Comparison of ENCODE assay signal across 37 cellular contexts in the genomic region with DNA sequence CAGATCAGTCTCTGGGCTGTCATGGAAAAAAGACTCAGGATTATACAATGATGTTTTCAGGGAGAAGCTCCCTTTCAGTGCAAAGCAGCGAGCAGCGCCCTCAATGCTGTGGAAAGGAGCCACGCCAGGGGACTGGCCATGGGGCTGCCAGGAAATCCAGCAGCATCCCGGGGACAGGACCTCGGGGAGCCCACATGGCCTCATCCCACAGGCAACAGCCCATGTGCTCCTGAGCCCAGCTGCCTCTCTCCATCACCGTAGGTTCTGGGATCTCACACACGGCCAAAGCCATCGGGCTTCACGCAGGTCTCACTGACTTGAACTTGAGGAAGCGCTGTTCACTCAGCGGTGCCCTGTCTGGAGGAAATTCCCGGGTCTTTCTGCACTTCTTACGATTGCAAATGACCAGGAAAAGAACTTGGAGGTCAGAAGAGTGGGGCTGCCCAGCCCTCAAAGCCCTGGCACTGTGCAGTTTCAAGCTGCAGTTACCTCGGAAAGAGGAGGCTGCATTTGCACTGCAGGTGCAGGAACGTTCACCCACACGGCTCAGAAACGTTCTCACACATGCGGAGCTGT.
"Had no signal": no experiment of that assay in that cellular context is flagged by ENCODE, and none has a peak within 500 bp of the region (broad histone marks: within the 10 kb centered on the region; RNA-seq: fewer than 3 reads in every experiment).

No MANE protein-coding gene starts in this region.

- H3K4me3 ChIP-seq: adrenal gland, body of pancreas, breast epithelium had no signal

- H3K36me3 Mint-ChIP-seq: activated CD4-positive, alpha-beta memory T cell treated with anti-CD3 and anti-CD28 coated beads for 36 hours had no signal

- FAIRE-seq: astrocyte, TTC549 had no signal

- H3K27me3 Mint-ChIP-seq: activated B cell treated with CpG ODN at 0.5 μM for 24 hours; activated CD4-positive, alpha-beta T cell treated with anti-CD3 and anti-CD28 coated beads, Interleukin-2, amount 10 ng/mL, durations not matched to agents 24 days and 14 days; activated CD8-positive, alpha-beta memory T cell treated with anti-CD3 and anti-CD28 coated beads, Interleukin-2, amount 10 ng/mL, durations not matched to agents 7 days and 5 days had no signal

- DNase-seq: activated B cell treated with CpG ODN at 0.5 μM for 24 hours; activated CD4-positive, alpha-beta memory T cell treated with anti-CD3 and anti-CD28 coated beads for 36 hours; activated CD4-positive, alpha-beta T cell treated with anti-CD3 and anti-CD28 coated beads for 4 hours; activated CD4-positive, alpha-beta T cell treated with anti-CD3 and anti-CD28 coated beads, Interleukin-2, amount 10 ng/mL, durations not matched to agents 24 days and 14 days; activated CD4-positive, alpha-beta T cell treated with anti-CD3 and anti-CD28 coated beads, Interleukin-2, amount 50 U/mL, for 1 hour; activated CD4-positive, alpha-beta T cell treated with anti-CD3 and anti-CD28 coated beads, Interleukin-2, amount 50 U/mL, for 4 hours; activated CD4-positive, CD25-positive, alpha-beta regulatory T cell treated with anti-CD3 and anti-CD28 coated beads, Interleukin-2, amount 50 U/mL, for 72 hours; activated CD8-positive, alpha-beta memory T cell treated with anti-CD3 and anti-CD28 coated beads, Interleukin-2, amount 10 ng/mL, durations not matched to agents 7 days and 5 days; activated CD8-positive, alpha-beta T cell treated with anti-CD3 and anti-CD28 coated beads for 36 hours; activated effector memory CD4-positive, alpha-beta T cell treated with anti-CD3 and anti-CD28 coated beads, Interleukin-2, amount 50 U/mL, for 16 hours; activated gamma-delta T cell treated with Interleukin-2 at 50 U/mL for 16 hours; activated naive CD4-positive, alpha-beta T cell; activated naive CD4-positive, alpha-beta T cell treated with anti-CD3 and anti-CD28 coated beads for 36 hours; activated naive CD4-positive, alpha-beta T cell treated with anti-CD3 and anti-CD28 coated beads, Interleukin-2, amount 50 U/mL, for 16 hours; activated naive CD8-positive, alpha-beta T cell treated with anti-CD3 and anti-CD28 coated beads for 36 hours; activated T-cell treated with anti-CD3 and anti-CD28 coated beads for 4 hours; activated T-cell treated with anti-CD3 and anti-CD28 coated beads, Interleukin-2, amount 50 U/mL, for 1 hour; activated T-cell treated with anti-CD3 and anti-CD28 coated beads, Interleukin-2, amount 50 U/mL, for 4 hours; activated T-cell treated with anti-CD3 and anti-CD28 coated beads, Interleukin-2, amount 50 U/mL, for 72 hours; adrenal gland; amniotic stem cell; aorta; body of pancreas; brain microvascular endothelial cell; central memory CD4-positive, alpha-beta T cell; T-helper 1 cell; T-helper 2 cell; T-helper 9 cell had no signal

- H3K9me3 ChIP-seq: body of pancreas, breast epithelium had no signal

- H3K27ac ChIP-seq: adrenal gland, body of pancreas, brain microvascular endothelial cell, breast epithelium, VCaP had no signal

- H3K4me1 ChIP-seq: adrenal gland, body of pancreas, breast epithelium had no signal

- H3K36me3 ChIP-seq: adrenal gland, brain microvascular endothelial cell, breast epithelium had no signal

- H3K4me3 Mint-ChIP-seq: activated B cell treated with CpG ODN at 0.5 μM for 24 hours; activated CD4-positive, alpha-beta memory T cell treated with anti-CD3 and anti-CD28 coated beads for 36 hours; activated CD4-positive, alpha-beta T cell treated with anti-CD3 and anti-CD28 coated beads, Interleukin-2, amount 10 ng/mL, durations not matched to agents 24 days and 14 days; activated CD8-positive, alpha-beta memory T cell treated with anti-CD3 and anti-CD28 coated beads, Interleukin-2, amount 10 ng/mL, durations not matched to agents 7 days and 5 days; activated CD8-positive, alpha-beta T cell treated with anti-CD3 and anti-CD28 coated beads for 36 hours; activated naive CD4-positive, alpha-beta T cell treated with anti-CD3 and anti-CD28 coated beads for 36 hours; activated naive CD8-positive, alpha-beta T cell treated with anti-CD3 and anti-CD28 coated beads for 36 hours; activated T-cell treated with anti-CD3 and anti-CD28 coated beads, Interleukin-2, amount 50 U/mL, for 4 hours; activated T-cell treated with anti-CD3 and anti-CD28 coated beads, Interleukin-2, amount 50 U/mL, for 72 hours; activated T-helper 1 cell treated with anti-CD3 and anti-CD28 coated beads, Interleukin-12 subunit alpha, Interleukin-12 subunit beta, Interleukin-2, Interleukin-4 antibody, amounts not matched to agents 30 ng/mL and 10 ng/mL and 1 ng/mL, durations not matched to agents 14 hours and 24 hours and 36 hours; activated T-helper 17 cell treated with anti-CD3 and anti-CD28 coated beads, Interleukin-2, amount 50 U/mL, for 72 hours; T-helper 1 cell treated with Interleukin-12 subunit alpha and Interleukin-12 subunit beta and Interleukin-4 antibody, amounts not matched to agents 30 μg/mL and 1 μg/mL, for 36 hours; T-helper 2 cell treated with Interferon-gamma antibody and Interleukin-4, amounts not matched to agents 5 μg/mL and 100 μg/mL, for 36 hours had no signal

- H3K4me1 Mint-ChIP-seq: activated B cell treated with CpG ODN at 0.5 μM for 24 hours; activated CD4-positive, alpha-beta T cell treated with anti-CD3 and anti-CD28 coated beads, Interleukin-2, amount 10 ng/mL, durations not matched to agents 24 days and 14 days; activated CD8-positive, alpha-beta memory T cell treated with anti-CD3 and anti-CD28 coated beads, Interleukin-2, amount 10 ng/mL, durations not matched to agents 7 days and 5 days; activated naive CD8-positive, alpha-beta T cell treated with anti-CD3 and anti-CD28 coated beads for 36 hours; activated T-helper 17 cell treated with anti-CD3 and anti-CD28 coated beads, Interleukin-2, amount 50 U/mL, for 72 hours had no signal

- H3K27ac Mint-ChIP-seq: activated B cell treated with CpG ODN at 0.5 μM for 24 hours; activated CD4-positive, alpha-beta memory T cell treated with anti-CD3 and anti-CD28 coated beads for 36 hours; activated CD4-positive, alpha-beta T cell treated with anti-CD3 and anti-CD28 coated beads, Interleukin-2, amount 10 ng/mL, durations not matched to agents 24 days and 14 days; activated CD8-positive, alpha-beta memory T cell treated with anti-CD3 and anti-CD28 coated beads, Interleukin-2, amount 10 ng/mL, durations not matched to agents 7 days and 5 days; activated CD8-positive, alpha-beta T cell treated with anti-CD3 and anti-CD28 coated beads for 36 hours; activated naive CD4-positive, alpha-beta T cell treated with anti-CD3 and anti-CD28 coated beads for 36 hours; activated naive CD4-positive, alpha-beta T cell treated with anti-CD3 and anti-CD28 coated beads, Interleukin-2, amount 50 U/mL, for 72 hours; activated naive CD8-positive, alpha-beta T cell treated with anti-CD3 and anti-CD28 coated beads for 36 hours; activated T-cell treated with anti-CD3 and anti-CD28 coated beads, Interleukin-2, amount 50 U/mL, for 72 hours; activated T-helper 1 cell treated with anti-CD3 and anti-CD28 coated beads, Interleukin-12 subunit alpha, Interleukin-12 subunit beta, Interleukin-2, Interleukin-4 antibody, amounts not matched to agents 30 ng/mL and 10 ng/mL and 1 ng/mL, durations not matched to agents 14 hours and 24 hours and 36 hours; activated T-helper 17 cell treated with anti-CD3 and anti-CD28 coated beads, Interleukin-2, amount 50 U/mL, for 72 hours; T-helper 1 cell treated with Interleukin-12 subunit alpha and Interleukin-12 subunit beta and Interleukin-4 antibody, amounts not matched to agents 30 μg/mL and 1 μg/mL, for 36 hours; T-helper 2 cell treated with Interferon-gamma antibody and Interleukin-4, amounts not matched to agents 5 μg/mL and 100 μg/mL, for 36 hours had no signal

- H3K27me3 ChIP-seq: adrenal gland, body of pancreas, brain microvascular endothelial cell, breast epithelium had no signal

- ATAC-seq: activated CD8-positive, alpha-beta memory T cell treated with anti-CD3 and anti-CD28 coated beads, Interleukin-2, amount 10 ng/mL, durations not matched to agents 7 days and 5 days; activated CD8-positive, alpha-beta T cell treated with anti-CD3 and anti-CD28 coated beads for 36 hours; activated naive CD4-positive, alpha-beta T cell treated with anti-CD3 and anti-CD28 coated beads, Interleukin-2, amount 50 U/mL, for 72 hours; activated T-cell treated with anti-CD3 and anti-CD28 coated beads, Interleukin-2, amount 50 U/mL, for 4 hours; activated T-cell treated with anti-CD3 and anti-CD28 coated beads, Interleukin-2, amount 50 U/mL, for 72 hours; activated T-helper 17 cell treated with anti-CD3 and anti-CD28 coated beads, Interleukin-2, amount 50 U/mL, for 72 hours; body of pancreas had no signal
